Comparison of ENCODE assay signal across 35 cellular contexts in genomic region chr5:39656600-39656999, GRCh38.
"Had no signal": no experiment of that assay in that cellular context is flagged by ENCODE, and none has a peak within 500 bp of the region (broad histone marks: within the 10 kb centered on the region; RNA-seq: fewer than 3 reads in every experiment).

No MANE protein-coding gene starts in this region.

- H3K4me3 ChIP-seq: adrenal gland, breast epithelium, cardiac muscle cell, colonic mucosa, esophagus squamous epithelium, gastroesophageal sphincter had no signal

- H3K27ac ChIP-seq: adrenal gland, breast epithelium, cardiac muscle cell, colonic mucosa, epithelial cell of prostate, esophagus squamous epithelium, gastroesophageal sphincter had no signal

- H3K27me3 Mint-ChIP-seq: activated naive CD4-positive, alpha-beta T cell treated with anti-CD3 and anti-CD28 coated beads, Interleukin-2, amount 50 U/mL, for 24 hours had no signal

- H3K4me1 ChIP-seq: adrenal gland, breast epithelium, colonic mucosa, esophagus squamous epithelium, gastroesophageal sphincter had no signal

- H3K9me3 Mint-ChIP-seq: activated CD4-positive, alpha-beta memory T cell treated with anti-CD3 and anti-CD28 coated beads for 36 hours; activated CD4-positive, alpha-beta T cell treated with anti-CD3 and anti-CD28 coated beads, Interleukin-2, amount 10 ng/mL, durations not matched to agents 24 days and 14 days; activated naive CD4-positive, alpha-beta T cell treated with anti-CD3 and anti-CD28 coated beads for 36 hours; activated naive CD4-positive, alpha-beta T cell treated with anti-CD3 and anti-CD28 coated beads, Interleukin-2, amount 50 U/mL, for 24 hours; activated naive CD8-positive, alpha-beta T cell treated with anti-CD3 and anti-CD28 coated beads, Interleukin-2, amount 50 U/mL, for 24 hours; activated T-helper 1 cell treated with anti-CD3 and anti-CD28 coated beads, Interleukin-12 subunit alpha, Interleukin-12 subunit beta, Interleukin-2, Interleukin-4 antibody, amounts not matched to agents 30 ng/mL and 10 ng/mL and 1 ng/mL, durations not matched to agents 14 hours and 24 hours and 36 hours; activated T-helper 2 cell treated with anti-CD3 and anti-CD28 coated beads, Interferon-gamma antibody, Interleukin-2, Interleukin-4, amounts not matched to agents 10 μg/mL and 5 μg/mL and 100 μg/mL, durations not matched to agents 14 hours and 24 hours and 36 hours; brain; T-helper 2 cell treated with Interferon-gamma antibody and Interleukin-4, amounts not matched to agents 5 μg/mL and 100 μg/mL, for 36 hours had no signal

- ATAC-seq: activated CD4-positive, alpha-beta T cell treated with anti-CD3 and anti-CD28 coated beads for 36 hours; activated CD8-positive, alpha-beta memory T cell treated with anti-CD3 and anti-CD28 coated beads, Interleukin-2, amount 10 ng/mL, durations not matched to agents 7 days and 5 days; activated CD8-positive, alpha-beta T cell treated with anti-CD3 and anti-CD28 coated beads, Interleukin-2, amount 10 ng/mL, durations not matched to agents 7 days and 5 days; activated naive CD8-positive, alpha-beta T cell treated with anti-CD3 and anti-CD28 coated beads, Interleukin-2, amount 50 U/mL, for 24 hours; gastroesophageal sphincter; T-helper 17 cell had no signal

- DNase-seq: activated CD4-positive, alpha-beta memory T cell treated with anti-CD3 and anti-CD28 coated beads for 36 hours; activated CD4-positive, alpha-beta T cell treated with anti-CD3 and anti-CD28 coated beads for 36 hours; activated CD4-positive, alpha-beta T cell treated with anti-CD3 and anti-CD28 coated beads, Interleukin-2, amount 10 ng/mL, durations not matched to agents 24 days and 14 days; activated CD4-positive, CD25-positive, alpha-beta regulatory T cell; activated CD4-positive, CD25-positive, alpha-beta regulatory T cell treated with anti-CD3 and anti-CD28 coated beads, Interleukin-2, amount 50 U/mL, for 72 hours; activated CD8-positive, alpha-beta memory T cell treated with anti-CD3 and anti-CD28 coated beads, Interleukin-2, amount 10 ng/mL, durations not matched to agents 7 days and 5 days; activated CD8-positive, alpha-beta memory T cell treated with anti-CD3 and anti-CD28 coated beads, Interleukin-2, amount 50 U/mL, for 4 hours; activated CD8-positive, alpha-beta T cell treated with anti-CD3 and anti-CD28 coated beads, Interleukin-2, amount 10 ng/mL, durations not matched to agents 7 days and 5 days; activated effector memory CD4-positive, alpha-beta T cell treated with anti-CD3 and anti-CD28 coated beads, Interleukin-2, amount 50 U/mL, for 16 hours; activated naive CD4-positive, alpha-beta T cell treated with anti-CD3 and anti-CD28 coated beads for 36 hours; activated naive CD8-positive, alpha-beta T cell treated with anti-CD3 and anti-CD28 coated beads for 36 hours; activated naive CD8-positive, alpha-beta T cell treated with anti-CD3 and anti-CD28 coated beads, Interleukin-2, amount 50 U/mL, for 24 hours; activated T-cell treated with anti-CD3 and anti-CD28 coated beads, Interleukin-2, amount 50 U/mL, for 1 hour; activated T-cell treated with anti-CD3 and anti-CD28 coated beads, Interleukin-2, amount 50 U/mL, for 48 hours; adrenal gland; amygdala; aorta; central memory CD4-positive, alpha-beta T cell; cerebellar nuclear complex; colonic mucosa; effector CD8-positive, alpha-beta T cell; esophagus squamous epithelium; foreskin melanocyte; T-helper 1 cell; T-helper 17 cell; T1000 had no signal

- H3K4me1 Mint-ChIP-seq: brain had no signal

- H3K27me3 ChIP-seq: adrenal gland, breast epithelium, cardiac muscle cell, colonic mucosa, esophagus squamous epithelium, gastroesophageal sphincter had no signal

- H3K36me3 ChIP-seq: adrenal gland, breast epithelium, cardiac muscle cell, colonic mucosa, esophagus squamous epithelium, gastroesophageal sphincter had no signal

- H3K36me3 Mint-ChIP-seq: activated CD4-positive, alpha-beta memory T cell treated with anti-CD3 and anti-CD28 coated beads for 36 hours; activated CD8-positive, alpha-beta memory T cell treated with anti-CD3 and anti-CD28 coated beads, Interleukin-2, amount 10 ng/mL, durations not matched to agents 7 days and 5 days; activated naive CD4-positive, alpha-beta T cell treated with anti-CD3 and anti-CD28 coated beads, Interleukin-2, amount 50 U/mL, for 24 hours; activated naive CD8-positive, alpha-beta T cell treated with anti-CD3 and anti-CD28 coated beads for 36 hours; brain had no signal

- H3K27ac Mint-ChIP-seq: activated CD4-positive, alpha-beta memory T cell treated with anti-CD3 and anti-CD28 coated beads for 36 hours; activated CD4-positive, alpha-beta T cell treated with anti-CD3 and anti-CD28 coated beads for 36 hours; activated CD4-positive, alpha-beta T cell treated with anti-CD3 and anti-CD28 coated beads, Interleukin-2, amount 10 ng/mL, durations not matched to agents 24 days and 14 days; activated CD8-positive, alpha-beta memory T cell treated with anti-CD3 and anti-CD28 coated beads, Interleukin-2, amount 10 ng/mL, durations not matched to agents 7 days and 5 days; activated CD8-positive, alpha-beta T cell treated with anti-CD3 and anti-CD28 coated beads, Interleukin-2, amount 10 ng/mL, durations not matched to agents 7 days and 5 days; activated naive CD4-positive, alpha-beta T cell treated with anti-CD3 and anti-CD28 coated beads for 36 hours; activated naive CD8-positive, alpha-beta T cell treated with anti-CD3 and anti-CD28 coated beads for 36 hours; activated naive CD8-positive, alpha-beta T cell treated with anti-CD3 and anti-CD28 coated beads, Interleukin-2, amount 50 U/mL, for 24 hours; activated T-helper 1 cell treated with anti-CD3 and anti-CD28 coated beads, Interleukin-12 subunit alpha, Interleukin-12 subunit beta, Interleukin-2, Interleukin-4 antibody, amounts not matched to agents 30 ng/mL and 10 ng/mL and 1 ng/mL, durations not matched to agents 14 hours and 24 hours and 36 hours; activated T-helper 2 cell treated with anti-CD3 and anti-CD28 coated beads, Interferon-gamma antibody, Interleukin-2, Interleukin-4, amounts not matched to agents 10 μg/mL and 5 μg/mL and 100 μg/mL, durations not matched to agents 14 hours and 24 hours and 36 hours; brain; T-helper 17 cell; T-helper 2 cell treated with Interferon-gamma antibody and Interleukin-4, amounts not matched to agents 5 μg/mL and 100 μg/mL, for 36 hours had no signal

- H3K4me3 Mint-ChIP-seq: activated CD4-positive, alpha-beta memory T cell treated with anti-CD3 and anti-CD28 coated beads for 36 hours; activated CD4-positive, alpha-beta T cell treated with anti-CD3 and anti-CD28 coated beads for 36 hours; activated CD4-positive, alpha-beta T cell treated with anti-CD3 and anti-CD28 coated beads, Interleukin-2, amount 10 ng/mL, durations not matched to agents 24 days and 14 days; activated CD8-positive, alpha-beta memory T cell treated with anti-CD3 and anti-CD28 coated beads, Interleukin-2, amount 10 ng/mL, durations not matched to agents 7 days and 5 days; activated CD8-positive, alpha-beta T cell treated with anti-CD3 and anti-CD28 coated beads, Interleukin-2, amount 10 ng/mL, durations not matched to agents 7 days and 5 days; activated naive CD4-positive, alpha-beta T cell treated with anti-CD3 and anti-CD28 coated beads for 36 hours; activated naive CD4-positive, alpha-beta T cell treated with anti-CD3 and anti-CD28 coated beads, Interleukin-2, amount 50 U/mL, for 24 hours; activated naive CD8-positive, alpha-beta T cell treated with anti-CD3 and anti-CD28 coated beads for 36 hours; activated naive CD8-positive, alpha-beta T cell treated with anti-CD3 and anti-CD28 coated beads, Interleukin-2, amount 50 U/mL, for 24 hours; activated T-helper 1 cell treated with anti-CD3 and anti-CD28 coated beads, Interleukin-12 subunit alpha, Interleukin-12 subunit beta, Interleukin-2, Interleukin-4 antibody, amounts not matched to agents 30 ng/mL and 10 ng/mL and 1 ng/mL, durations not matched to agents 14 hours and 24 hours and 36 hours; brain; T-helper 17 cell; T-helper 2 cell treated with Interferon-gamma antibody and Interleukin-4, amounts not matched to agents 5 μg/mL and 100 μg/mL, for 36 hours had no signal

- H3K9me3 ChIP-seq: adrenal gland, breast epithelium, colonic mucosa, esophagus squamous epithelium, gastroesophageal sphincter had no signal
